Comparison of ENCODE assay signal across 20 cellular contexts in genomic region chr2:239553376-239554000, GRCh38.
"Had no signal": no experiment of that assay in that cellular context is flagged by ENCODE, and none has a peak within 500 bp of the region (broad histone marks: within the 10 kb centered on the region; RNA-seq: fewer than 3 reads in every experiment).

No MANE protein-coding gene starts in this region.

- H3K4me3 ChIP-seq: lower lobe of right lung, neural progenitor cell, prostate gland, thyroid gland had no signal

- FAIRE-seq: bronchial epithelial cell, kidney had no signal

- H3K27me3 ChIP-seq: neural progenitor cell, thyroid gland had no signal

- H3K9me3 Mint-ChIP-seq: activated T-cell treated with anti-CD3 and anti-CD28 coated beads, Interleukin-2, amount 50 U/mL, for 72 hours; neural progenitor cell; stimulated activated naive CD8-positive, alpha-beta T cell treated with anti-CD3 and anti-CD28 coated beads, Interleukin-15, Interleukin-2, amounts not matched to agents 100 ng/mL and 50 ng/mL, for 24 hours; T-helper 1 cell treated with Interleukin-12 subunit alpha and Interleukin-12 subunit beta and Interleukin-4 antibody, amounts not matched to agents 30 μg/mL and 1 μg/mL, for 36 hours had no signal

- DNase-seq: activated CD4-positive, CD25-positive, alpha-beta regulatory T cell treated with anti-CD3 and anti-CD28 coated beads, Interleukin-2, amount 50 U/mL, for 72 hours; activated CD8-positive, alpha-beta memory T cell treated with anti-CD3 and anti-CD28 coated beads, Interleukin-2, amount 50 U/mL, for 48 hours; activated gamma-delta T cell; activated T-cell treated with anti-CD3 and anti-CD28 coated beads, Interleukin-2, amount 50 U/mL, for 72 hours; amygdala; cerebellar nuclear complex; cortex of kidney; kidney; lower lobe of right lung; mesendoderm; naive B cell; stimulated activated CD4-positive, alpha-beta T cell treated with anti-CD3 and anti-CD28 coated beads, Interleukin-4, amount 100 ng/mL, for 4 hours; substantia nigra; thyroid gland had no signal

- H3K9me3 ChIP-seq: lower lobe of right lung, prostate gland, thyroid gland had no signal

- H3K27ac Mint-ChIP-seq: activated T-cell treated with anti-CD3 and anti-CD28 coated beads, Interleukin-2, amount 50 U/mL, for 72 hours; neural progenitor cell; stimulated activated naive CD8-positive, alpha-beta T cell treated with anti-CD3 and anti-CD28 coated beads, Interleukin-15, Interleukin-2, amounts not matched to agents 100 ng/mL and 50 ng/mL, for 24 hours; T-helper 1 cell treated with Interleukin-12 subunit alpha and Interleukin-12 subunit beta and Interleukin-4 antibody, amounts not matched to agents 30 μg/mL and 1 μg/mL, for 36 hours had no signal

- H3K27ac ChIP-seq: epithelial cell of prostate, lower lobe of right lung, neural progenitor cell, prostate gland, thyroid gland had no signal

- H3K4me1 ChIP-seq: lower lobe of right lung, neural progenitor cell, prostate gland had no signal

- H3K4me1 Mint-ChIP-seq: naive B cell, neural progenitor cell had no signal

- H3K36me3 Mint-ChIP-seq: naive B cell, neural progenitor cell had no signal

- H3K36me3 ChIP-seq: lower lobe of right lung, neural progenitor cell, prostate gland, thyroid gland had no signal

- ATAC-seq: activated T-cell treated with anti-CD3 and anti-CD28 coated beads, Interleukin-2, amount 50 U/mL, for 72 hours; lower lobe of right lung had no signal

- H3K4me3 Mint-ChIP-seq: activated T-cell treated with anti-CD3 and anti-CD28 coated beads, Interleukin-2, amount 50 U/mL, for 72 hours; naive B cell; neural progenitor cell; stimulated activated naive CD8-positive, alpha-beta T cell treated with anti-CD3 and anti-CD28 coated beads, Interleukin-15, Interleukin-2, amounts not matched to agents 100 ng/mL and 50 ng/mL, for 24 hours; T-helper 1 cell treated with Interleukin-12 subunit alpha and Interleukin-12 subunit beta and Interleukin-4 antibody, amounts not matched to agents 30 μg/mL and 1 μg/mL, for 36 hours had no signal
